Comparison of ENCODE assay signal across 8 cellular contexts in the genomic region with DNA sequence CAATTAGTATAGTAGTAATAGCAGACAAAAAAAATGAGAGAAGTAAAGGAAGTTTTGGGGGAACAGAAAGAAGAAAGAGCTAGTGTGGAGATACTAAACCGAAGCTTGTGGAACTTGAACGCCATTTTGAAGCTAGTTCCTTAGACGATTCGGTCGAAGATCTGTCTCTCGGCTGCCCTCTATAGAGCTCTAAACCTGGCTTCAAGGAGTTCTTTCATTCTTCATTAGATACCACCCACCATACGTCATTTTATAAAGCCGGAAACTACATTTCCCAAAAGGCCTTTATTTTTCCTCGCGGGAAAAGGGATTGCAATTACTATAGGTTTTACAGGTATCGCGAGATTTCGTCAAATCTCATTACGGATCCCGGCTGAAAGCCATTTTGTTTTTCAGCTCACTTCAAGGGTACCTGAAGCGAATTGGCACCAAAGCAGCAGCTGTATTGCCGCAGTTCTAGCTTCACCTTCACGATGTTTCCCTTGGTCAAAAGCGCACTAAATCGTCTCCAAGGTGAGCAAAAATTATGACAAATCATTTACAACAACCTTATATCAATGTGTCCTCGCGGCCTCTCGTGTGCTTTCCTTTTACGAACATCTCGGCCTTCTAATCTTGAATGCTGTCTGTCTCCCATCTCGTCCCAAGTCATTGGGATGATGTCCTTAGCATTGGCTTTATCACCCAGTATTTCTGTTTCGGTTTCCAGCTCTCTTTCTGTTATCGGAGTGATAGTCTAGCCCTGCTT. TPM values are rescaled to one million over a fixed set of nuclear protein-coding genes. Genes with fewer than 3 reads are reported as not detected.
A peak's percentile ranks its signal among the peaks of the same experiment; 100 is the strongest.
DNase-seq lines count a peak whose midpoint lies in the region; ATAC-seq, FAIRE-seq and TF ChIP-seq lines count a peak whose summit lies in the region.

A gene with protein sequence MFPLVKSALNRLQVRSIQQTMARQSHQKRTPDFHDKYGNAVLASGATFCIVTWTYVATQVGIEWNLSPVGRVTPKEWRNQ (plus strand): TSS at position 388 of the 748 bp plus-strand sequence. CDS start 86 bp downstream, at position 474.

- CTCF ChIA-PET in AG04450 (lab: Charles Lee): interaction anchor here (0.7 to 1.9 kb wide), 11 partner anchors 11 to 1620 kb away, joined by 3 to 20 read pairs (median 3); partner anchors contain the start of genes ATP7A and PGK1

- intact Hi-C loops in breast epithelium (cut with DNase I; ENCODE audit: low total_unique reads): no loop called here

- ATAC-seq in GM18861 (IDR thresholded peaks at IDR 0.05; ENCODE audit: unreplicated experiment): peak; percentile 70
- peak; percentile 62 for ATAC-seq in HG03097 (IDR thresholded peaks at IDR 0.05; ENCODE audit: low FRiP score, unreplicated experiment)

- H3K9me3 ChIP-seq in AG04450 (ENCODE audit: control insufficient read depth, insufficient read depth, low read length) (no peaks in the 10 kb centered on the region), breast epithelium (no peaks in the 10 kb centered on the region), iPS-15b (ENCODE audit: control insufficient read depth, insufficient read depth, low read length) (no peaks in the 10 kb centered on the region)

- no peaks in the 10 kb centered on the region for H3K36me3 ChIP-seq in breast epithelium
- no peaks in the 10 kb centered on the region for H3K36me3 ChIP-seq in iPS-15b (ENCODE audit: control insufficient read depth, insufficient read depth, low read length)

- DNase-seq in AG04450 (ENCODE audit: low read depth, low spot score) (peak; percentile 91), NCI-H2107 treated with DMSO at 0.1 percent for 48 hours (lab: John Stamatoyannopoulos, UW; ENCODE audit: unreplicated experiment) (peak; percentile 99), breast epithelium (ENCODE audit: low spot score in 2 of 2) (peak in 1 of 2 donors; percentile 73), skeletal muscle cell (ENCODE audit: low read depth) (peak; percentile 84)

- H3K4me3 ChIP-seq in AG04450 (ENCODE audit: low read depth, low read length): peak within 1 kb of the TSS; percentile 74
- peak within 1 kb of the TSS; percentile 52 to 72 (median 57) for H3K4me3 ChIP-seq in breast epithelium
- H3K4me3 ChIP-seq in iPS-15b (ENCODE audit: low read depth, low read length): peak within 1 kb of the TSS; percentile 91
- H3K4me3 ChIP-seq in skeletal muscle cell (ENCODE audit: low read depth, low read length): peak within 1 kb of the TSS; percentile 67

- POLR2A ChIA-PET in AG04450 (lab: Yijun Ruan, JAX): interaction anchor here (0.6 to 1.8 kb wide), 4 partner anchors 11 to 205 kb away, joined by 3 to 13 read pairs (median 7); partner anchors contain the start of gene ATP7A

- H3K27ac ChIP-seq in AG04450 (ENCODE audit: low read depth, low read length): peak within 1 kb of the TSS; percentile 39
- peak within 1 kb of the TSS; percentile 85 to 89 for H3K27ac ChIP-seq in breast epithelium

- H3K9ac ChIP-seq in iPS-15b (ENCODE audit: low read depth, low read length): peak within 1 kb of the TSS; percentile 65

- H3K4me1 ChIP-seq in breast epithelium (no peaks in the 10 kb centered on the region), iPS-15b (ENCODE audit: control insufficient read depth, insufficient read depth, low read length) (no peaks in the 10 kb centered on the region)

- peak; percentile 51 for TF ChIP-seq CTCF in AG04450 (IDR thresholded peaks at IDR 0.05; ENCODE audit: low read depth, low read length)
- peak in 2 of 3 donors; percentile 23 to 25 for TF ChIP-seq CTCF in breast epithelium (IDR thresholded peaks at IDR 0.05)

- peak; percentile 49 for TF ChIP-seq POLR2A in breast epithelium (IDR thresholded peaks at IDR 0.05)

- peak; percentile 94 for FAIRE-seq in TTC549 (lab: Jason Lieb, UNC)

- H3K27me3 ChIP-seq in AG04450 (ENCODE audit: control insufficient read depth, insufficient read depth, low read length) (no peaks in the 10 kb centered on the region), breast epithelium (no peaks in the 10 kb centered on the region), iPS-15b (ENCODE audit: control insufficient read depth, insufficient read depth, low read length) (no peaks in the 10 kb centered on the region)

RNA-seq across cellular contexts. Expression of the gene that starts here (rescaled TPM):
- polyA plus RNA-seq in AG04450 (2011; rRNA removed): 753 and 835 TPM in 2 replicates
- polyA minus RNA-seq in AG04450 (2011; rRNA and poly(A)+ RNA removed): 108 and 115 TPM in 2 replicates
- total RNA-seq in breast epithelium: 100 to 1,000 TPM; 219 to 412 (median 261) TPM
